1 cellular context compared by ENCODE assay signal in the genomic region with DNA sequence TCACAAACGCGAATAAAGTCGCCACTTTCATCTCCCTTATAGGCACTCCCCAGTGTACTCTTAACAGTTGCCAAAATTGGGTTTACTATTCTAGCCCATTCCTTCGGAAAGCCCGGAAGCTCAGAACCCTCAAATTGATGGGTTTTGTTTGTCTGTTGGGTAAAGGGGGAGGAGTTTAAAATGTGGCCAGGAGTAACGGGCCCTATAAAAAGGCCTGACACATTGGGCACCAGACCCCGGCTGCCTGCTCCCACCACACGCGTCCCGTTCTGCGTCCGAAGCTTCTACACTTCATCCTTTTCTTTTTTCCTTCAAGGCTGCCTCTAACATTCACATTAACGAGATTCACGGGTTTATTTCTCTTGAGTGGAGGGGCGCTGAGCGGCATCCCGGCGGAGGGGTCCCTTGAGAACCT.
TF ChIP-seq lines count a peak whose summit lies in the region.

No MANE protein-coding gene starts in this region.

TF ChIP-seq in SK-N-SH, 30 proteins besides CTCF, POLR2A, EP300 and RAD21:
- TF ChIP-seq, protein P1, sequence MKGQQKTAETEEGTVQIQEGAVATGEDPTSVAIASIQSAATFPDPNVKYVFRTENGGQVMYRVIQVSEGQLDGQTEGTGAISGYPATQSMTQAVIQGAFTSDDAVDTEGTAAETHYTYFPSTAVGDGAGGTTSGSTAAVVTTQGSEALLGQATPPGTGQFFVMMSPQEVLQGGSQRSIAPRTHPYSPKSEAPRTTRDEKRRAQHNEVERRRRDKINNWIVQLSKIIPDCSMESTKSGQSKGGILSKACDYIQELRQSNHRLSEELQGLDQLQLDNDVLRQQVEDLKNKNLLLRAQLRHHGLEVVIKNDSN (IDR thresholded peaks at IDR 0.05; ENCODE audit: borderline replicate concordance, low read depth) = no peak
- TF ChIP-seq ZBTB33 (IDR thresholded peaks at IDR 0.05; ENCODE audit: borderline replicate concordance, low read depth) (no peak), FOXJ3 (CRISPR knock-in tag; IDR thresholded peaks at IDR 0.05) (no peak), GATA2 (CRISPR knock-in tag; IDR thresholded peaks at IDR 0.05) (no peak), FOSL2 (IDR thresholded peaks at IDR 0.05; ENCODE audit: borderline replicate concordance, low read depth) (no peak), CHD2 (IDR thresholded peaks at IDR 0.05; ENCODE audit: low read length, partially characterized antibody) (no peak)
